Comparison of ENCODE assay signal across 1 cellular context in the genomic region with DNA sequence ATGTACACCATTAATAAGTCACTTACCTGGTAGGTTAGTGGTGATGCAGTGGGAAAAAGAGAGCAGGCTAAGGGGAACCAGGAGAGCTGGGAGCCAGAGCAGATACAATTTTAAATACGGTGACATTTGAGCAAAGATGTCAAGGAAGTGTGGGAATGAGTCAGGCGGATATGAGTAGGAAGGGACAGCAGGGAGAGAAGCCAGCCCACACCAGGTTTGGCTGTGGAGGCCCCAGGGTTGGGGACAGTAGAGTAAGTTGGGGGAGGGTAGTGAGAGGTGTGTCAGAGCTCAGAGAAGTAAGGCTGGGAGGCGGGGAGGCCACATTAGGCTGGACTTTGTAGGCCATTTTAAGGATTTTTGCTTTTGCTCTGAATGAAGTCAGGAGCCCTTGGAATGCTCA.
TF ChIP-seq lines count a peak whose summit lies in the region.

No MANE protein-coding gene starts in this region.

TF ChIP-seq in WTC11, 78 proteins besides CTCF, POLR2A, EP300 and RAD21:
- no peak for TF ChIP-seq ZSCAN18 (CRISPR knock-in tag; IDR thresholded peaks at IDR 0.05)
- TF ChIP-seq HMGA2 (CRISPR knock-in tag; IDR thresholded peaks at IDR 0.05), result no peak
- TF ChIP-seq HMGXB4 (CRISPR knock-in tag; IDR thresholded peaks at IDR 0.05), result no peak
- no peak for TF ChIP-seq STAT6 (CRISPR knock-in tag; conservative IDR thresholded peaks at IDR 0.05; ENCODE audit: low read depth)
- no peak for TF ChIP-seq ATF3 (CRISPR knock-in tag; conservative IDR thresholded peaks at IDR 0.05)
- TF ChIP-seq ZNF138 (CRISPR knock-in tag; conservative IDR thresholded peaks at IDR 0.05), result no peak
- TF ChIP-seq, protein P1, sequence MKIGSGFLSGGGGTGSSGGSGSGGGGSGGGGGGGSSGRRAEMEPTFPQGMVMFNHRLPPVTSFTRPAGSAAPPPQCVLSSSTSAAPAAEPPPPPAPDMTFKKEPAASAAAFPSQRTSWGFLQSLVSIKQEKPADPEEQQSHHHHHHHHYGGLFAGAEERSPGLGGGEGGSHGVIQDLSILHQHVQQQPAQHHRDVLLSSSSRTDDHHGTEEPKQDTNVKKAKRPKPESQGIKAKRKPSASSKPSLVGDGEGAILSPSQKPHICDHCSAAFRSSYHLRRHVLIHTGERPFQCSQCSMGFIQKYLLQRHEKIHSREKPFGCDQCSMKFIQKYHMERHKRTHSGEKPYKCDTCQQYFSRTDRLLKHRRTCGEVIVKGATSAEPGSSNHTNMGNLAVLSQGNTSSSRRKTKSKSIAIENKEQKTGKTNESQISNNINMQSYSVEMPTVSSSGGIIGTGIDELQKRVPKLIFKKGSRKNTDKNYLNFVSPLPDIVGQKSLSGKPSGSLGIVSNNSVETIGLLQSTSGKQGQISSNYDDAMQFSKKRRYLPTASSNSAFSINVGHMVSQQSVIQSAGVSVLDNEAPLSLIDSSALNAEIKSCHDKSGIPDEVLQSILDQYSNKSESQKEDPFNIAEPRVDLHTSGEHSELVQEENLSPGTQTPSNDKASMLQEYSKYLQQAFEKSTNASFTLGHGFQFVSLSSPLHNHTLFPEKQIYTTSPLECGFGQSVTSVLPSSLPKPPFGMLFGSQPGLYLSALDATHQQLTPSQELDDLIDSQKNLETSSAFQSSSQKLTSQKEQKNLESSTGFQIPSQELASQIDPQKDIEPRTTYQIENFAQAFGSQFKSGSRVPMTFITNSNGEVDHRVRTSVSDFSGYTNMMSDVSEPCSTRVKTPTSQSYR (CRISPR knock-in tag; IDR thresholded peaks at IDR 0.05), result no peak
- no peak for TF ChIP-seq ZNF396 (CRISPR knock-in tag; IDR thresholded peaks at IDR 0.05; ENCODE audit: borderline replicate concordance)
- TF ChIP-seq MYBL2 (CRISPR knock-in tag; IDR thresholded peaks at IDR 0.05), result no peak
- TF ChIP-seq, protein P2, sequence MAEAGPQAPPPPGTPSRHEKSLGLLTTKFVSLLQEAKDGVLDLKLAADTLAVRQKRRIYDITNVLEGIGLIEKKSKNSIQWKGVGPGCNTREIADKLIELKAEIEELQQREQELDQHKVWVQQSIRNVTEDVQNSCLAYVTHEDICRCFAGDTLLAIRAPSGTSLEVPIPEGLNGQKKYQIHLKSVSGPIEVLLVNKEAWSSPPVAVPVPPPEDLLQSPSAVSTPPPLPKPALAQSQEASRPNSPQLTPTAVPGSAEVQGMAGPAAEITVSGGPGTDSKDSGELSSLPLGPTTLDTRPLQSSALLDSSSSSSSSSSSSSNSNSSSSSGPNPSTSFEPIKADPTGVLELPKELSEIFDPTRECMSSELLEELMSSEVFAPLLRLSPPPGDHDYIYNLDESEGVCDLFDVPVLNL (CRISPR knock-in tag; IDR thresholded peaks at IDR 0.05; ENCODE audit: borderline replicate concordance, low read depth), result no peak
- TF ChIP-seq FOXP1 (CRISPR knock-in tag; IDR thresholded peaks at IDR 0.05; ENCODE audit: borderline replicate concordance), result no peak
- TF ChIP-seq, protein P3, sequence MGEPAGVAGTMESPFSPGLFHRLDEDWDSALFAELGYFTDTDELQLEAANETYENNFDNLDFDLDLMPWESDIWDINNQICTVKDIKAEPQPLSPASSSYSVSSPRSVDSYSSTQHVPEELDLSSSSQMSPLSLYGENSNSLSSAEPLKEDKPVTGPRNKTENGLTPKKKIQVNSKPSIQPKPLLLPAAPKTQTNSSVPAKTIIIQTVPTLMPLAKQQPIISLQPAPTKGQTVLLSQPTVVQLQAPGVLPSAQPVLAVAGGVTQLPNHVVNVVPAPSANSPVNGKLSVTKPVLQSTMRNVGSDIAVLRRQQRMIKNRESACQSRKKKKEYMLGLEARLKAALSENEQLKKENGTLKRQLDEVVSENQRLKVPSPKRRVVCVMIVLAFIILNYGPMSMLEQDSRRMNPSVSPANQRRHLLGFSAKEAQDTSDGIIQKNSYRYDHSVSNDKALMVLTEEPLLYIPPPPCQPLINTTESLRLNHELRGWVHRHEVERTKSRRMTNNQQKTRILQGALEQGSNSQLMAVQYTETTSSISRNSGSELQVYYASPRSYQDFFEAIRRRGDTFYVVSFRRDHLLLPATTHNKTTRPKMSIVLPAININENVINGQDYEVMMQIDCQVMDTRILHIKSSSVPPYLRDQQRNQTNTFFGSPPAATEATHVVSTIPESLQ (CRISPR knock-in tag; IDR thresholded peaks at IDR 0.05), result no peak
- no peak for TF ChIP-seq SMAD4 (CRISPR knock-in tag; IDR thresholded peaks at IDR 0.05)
- TF ChIP-seq, protein P4, sequence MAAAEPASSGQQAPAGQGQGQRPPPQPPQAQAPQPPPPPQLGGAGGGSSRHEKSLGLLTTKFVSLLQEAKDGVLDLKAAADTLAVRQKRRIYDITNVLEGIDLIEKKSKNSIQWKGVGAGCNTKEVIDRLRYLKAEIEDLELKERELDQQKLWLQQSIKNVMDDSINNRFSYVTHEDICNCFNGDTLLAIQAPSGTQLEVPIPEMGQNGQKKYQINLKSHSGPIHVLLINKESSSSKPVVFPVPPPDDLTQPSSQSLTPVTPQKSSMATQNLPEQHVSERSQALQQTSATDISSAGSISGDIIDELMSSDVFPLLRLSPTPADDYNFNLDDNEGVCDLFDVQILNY (CRISPR knock-in tag; IDR thresholded peaks at IDR 0.05), result no peak
- TF ChIP-seq CREM (CRISPR knock-in tag; IDR thresholded peaks at IDR 0.05), result no peak
- TF ChIP-seq, protein P5, sequence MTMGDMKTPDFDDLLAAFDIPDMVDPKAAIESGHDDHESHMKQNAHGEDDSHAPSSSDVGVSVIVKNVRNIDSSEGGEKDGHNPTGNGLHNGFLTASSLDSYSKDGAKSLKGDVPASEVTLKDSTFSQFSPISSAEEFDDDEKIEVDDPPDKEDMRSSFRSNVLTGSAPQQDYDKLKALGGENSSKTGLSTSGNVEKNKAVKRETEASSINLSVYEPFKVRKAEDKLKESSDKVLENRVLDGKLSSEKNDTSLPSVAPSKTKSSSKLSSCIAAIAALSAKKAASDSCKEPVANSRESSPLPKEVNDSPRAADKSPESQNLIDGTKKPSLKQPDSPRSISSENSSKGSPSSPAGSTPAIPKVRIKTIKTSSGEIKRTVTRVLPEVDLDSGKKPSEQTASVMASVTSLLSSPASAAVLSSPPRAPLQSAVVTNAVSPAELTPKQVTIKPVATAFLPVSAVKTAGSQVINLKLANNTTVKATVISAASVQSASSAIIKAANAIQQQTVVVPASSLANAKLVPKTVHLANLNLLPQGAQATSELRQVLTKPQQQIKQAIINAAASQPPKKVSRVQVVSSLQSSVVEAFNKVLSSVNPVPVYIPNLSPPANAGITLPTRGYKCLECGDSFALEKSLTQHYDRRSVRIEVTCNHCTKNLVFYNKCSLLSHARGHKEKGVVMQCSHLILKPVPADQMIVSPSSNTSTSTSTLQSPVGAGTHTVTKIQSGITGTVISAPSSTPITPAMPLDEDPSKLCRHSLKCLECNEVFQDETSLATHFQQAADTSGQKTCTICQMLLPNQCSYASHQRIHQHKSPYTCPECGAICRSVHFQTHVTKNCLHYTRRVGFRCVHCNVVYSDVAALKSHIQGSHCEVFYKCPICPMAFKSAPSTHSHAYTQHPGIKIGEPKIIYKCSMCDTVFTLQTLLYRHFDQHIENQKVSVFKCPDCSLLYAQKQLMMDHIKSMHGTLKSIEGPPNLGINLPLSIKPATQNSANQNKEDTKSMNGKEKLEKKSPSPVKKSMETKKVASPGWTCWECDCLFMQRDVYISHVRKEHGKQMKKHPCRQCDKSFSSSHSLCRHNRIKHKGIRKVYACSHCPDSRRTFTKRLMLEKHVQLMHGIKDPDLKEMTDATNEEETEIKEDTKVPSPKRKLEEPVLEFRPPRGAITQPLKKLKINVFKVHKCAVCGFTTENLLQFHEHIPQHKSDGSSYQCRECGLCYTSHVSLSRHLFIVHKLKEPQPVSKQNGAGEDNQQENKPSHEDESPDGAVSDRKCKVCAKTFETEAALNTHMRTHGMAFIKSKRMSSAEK (CRISPR knock-in tag; IDR thresholded peaks at IDR 0.05; ENCODE audit: borderline replicate concordance), result no peak
- no peak for TF ChIP-seq MXD4 (CRISPR knock-in tag; IDR thresholded peaks at IDR 0.05; ENCODE audit: borderline replicate concordance)
- no peak for TF ChIP-seq ATF2 (CRISPR knock-in tag; IDR thresholded peaks at IDR 0.05; ENCODE audit: borderline replicate concordance, low read depth)
- TF ChIP-seq KAT7 (CRISPR knock-in tag; IDR thresholded peaks at IDR 0.05; ENCODE audit: borderline replicate concordance), result no peak
